Comparison of ENCODE assay signal across 8 cellular contexts in genomic region chr17:36949461-36949927, GRCh38. TPM values are rescaled to one million over a fixed set of nuclear protein-coding genes. Genes with fewer than 3 reads are reported as not detected.
A peak's percentile ranks its signal among the peaks of the same experiment; 100 is the strongest.
DNase-seq lines count a peak whose midpoint lies in the region; ATAC-seq, FAIRE-seq and TF ChIP-seq lines count a peak whose summit lies in the region.

No MANE protein-coding gene starts in this region.

- H3K4me3 ChIP-seq in GM23338 (peak overlapping the region; percentile 94), iPS-11a (ENCODE audit: low read depth, low read length) (peak overlapping the region; percentile 62), small intestine (ENCODE audit: low read depth in 1 of 2, low read length in 2 of 2) (peak overlapping the region; percentile 90 to 92)

- peak overlapping the region; percentile 92 for H2AFZ ChIP-seq in GM23338

- no peak for ATAC-seq in GM23338
- no peak for ATAC-seq in activated naive CD4-positive, alpha-beta T cell treated with anti-CD3 and anti-CD28 coated beads, Interleukin-2, amount 50 U/mL, for 72 hours

- H3K4me1 ChIP-seq in GM23338 (ENCODE audit: insufficient read depth), result peaks cover 49% of the 10 kb centered on the region
- peaks cover 7 to 12% of the 10 kb centered on the region in 2 donors for H3K4me1 ChIP-seq in small intestine (ENCODE audit: control insufficient read depth in 2 of 2, insufficient read depth in 1 of 2, low read depth in 1 of 2, low read length in 1 of 2)

- no peaks in the 10 kb centered on the region for H3K9me3 ChIP-seq in small intestine (ENCODE audit: control insufficient read depth, low read depth)

- H3K4me1 Mint-ChIP-seq in GM23338, result peaks cover 40% of the 10 kb centered on the region

- peaks cover 38% of the 10 kb centered on the region for H3K36me3 Mint-ChIP-seq in GM23338 (ENCODE audit: low read depth)
- H3K36me3 Mint-ChIP-seq in activated naive CD4-positive, alpha-beta T cell treated with anti-CD3 and anti-CD28 coated beads, Interleukin-2, amount 50 U/mL, for 72 hours, result peaks cover 47 to 48% of the 10 kb centered on the region in 2 donors

- H3K9me2 ChIP-seq in GM23338 (ENCODE audit: insufficient read depth), result no peaks in the 10 kb centered on the region

- H3K36me3 ChIP-seq in GM23338 (ENCODE audit: insufficient read depth) (peaks cover 23% of the 10 kb centered on the region), small intestine (ENCODE audit: control insufficient read depth in 2 of 2, insufficient read depth in 2 of 2, low read length in 2 of 2) (peaks cover 4 to 12% of the 10 kb centered on the region in 2 donors)

- H3K27ac ChIP-seq in GM23338 (ENCODE audit: low read depth) (no peak overlapping the region; the same call in 1 of the 2 replicates), small intestine (ENCODE audit: low read depth in 1 of 2, low read length in 1 of 2) (peak overlapping the region; percentile 80 to 94)

- H3K4me2 ChIP-seq in GM23338, result peak overlapping the region; percentile 99

- no peaks in the 10 kb centered on the region for H3K9me3 Mint-ChIP-seq in GM23338
- H3K9me3 Mint-ChIP-seq in activated naive CD4-positive, alpha-beta T cell treated with anti-CD3 and anti-CD28 coated beads, Interleukin-2, amount 50 U/mL, for 72 hours, result peaks cover 0 to 2% of the 10 kb centered on the region in 2 donors

- H4K20me1 ChIP-seq in GM23338 (replicated peaks; ENCODE audit: insufficient read depth), result peaks cover 21% of the 10 kb centered on the region

- DNase-seq in AG08396 (ENCODE audit: low spot score), result peak; percentile 34
- DNase-seq in GM23338 (ENCODE audit: low spot score), result no peak
- no peak for DNase-seq in activated naive CD4-positive, alpha-beta T cell treated with anti-CD3 and anti-CD28 coated beads, Interleukin-2, amount 50 U/mL, for 72 hours (ENCODE audit: low spot score in 2 of 2)
- DNase-seq in small intestine, result peak; percentile 45
- DNase-seq in activated CD4-positive, CD25-positive, alpha-beta regulatory T cell (lab: John Stamatoyannopoulos, UW), result no peak
- no peak for DNase-seq in hepatic stellate cell (ENCODE audit: low spot score)
- no peak for DNase-seq in stimulated activated CD4-positive, alpha-beta T cell treated with anti-CD3 and anti-CD28 coated beads, Interleukin-2, amount 100 ng/mL, for 24 hours

- peaks cover 37% of the 10 kb centered on the region for H3K79me2 ChIP-seq in GM23338 (replicated peaks; ENCODE audit: insufficient read depth)

- H3K27me3 ChIP-seq in GM23338 (ENCODE audit: insufficient read depth) (peaks cover 49% of the 10 kb centered on the region), small intestine (ENCODE audit: control insufficient read depth in 2 of 2, insufficient read depth in 2 of 2, low read length in 2 of 2) (peaks cover 4 to 22% of the 10 kb centered on the region in 2 donors)

- H3K27me3 Mint-ChIP-seq in GM23338 (ENCODE audit: insufficient read depth, low read depth, poor library complexity), result peaks cover 50% of the 10 kb centered on the region

- 0 out of 2 replicates have a peak overlapping the region, but pooled peaks have one; percentile 74 for H3K27ac Mint-ChIP-seq in GM23338
- peak overlapping the region; percentile 85 to 90 for H3K27ac Mint-ChIP-seq in activated naive CD4-positive, alpha-beta T cell treated with anti-CD3 and anti-CD28 coated beads, Interleukin-2, amount 50 U/mL, for 72 hours

- peaks cover 34% of the 10 kb centered on the region; the same call in 1 of the 2 replicates for H3F3A ChIP-seq in GM23338 (replicated peaks; ENCODE audit: low read depth)

- peak overlapping the region; percentile 92 for H3K4me3 Mint-ChIP-seq in GM23338

- no peak for TF ChIP-seq CTCF in GM23338 (conservative IDR thresholded peaks at IDR 0.05; ENCODE audit: low read depth in 2 of 2)

- WGBS in small intestine, 3 donors, result 3 to 8% (median 5%) methylated on average over 9 of the region's 9 CpGs

- no peak for FAIRE-seq in small intestine (lab: Jason Lieb, UNC)

TF ChIP-seq in GM23338, 12 proteins besides CTCF, POLR2A, EP300 and RAD21 (continues in another document):
- TF ChIP-seq ZNF462 (CRISPR knock-in tag; IDR thresholded peaks at IDR 0.05) (no peak), EZH2 (IDR thresholded peaks at IDR 0.05; ENCODE audit: low read depth, unreplicated experiment) (no peak)

RNA-seq across cellular contexts. Expression of gene AATF, which starts 0.7 kb away (rescaled TPM):
- 40.2 and 53.7 TPM in 2 replicates for total RNA-seq in GM23338 (2014; rRNA removed; shearing (Covaris generic))
- polyA plus RNA-seq in GM23338 (2016; fragmentation: Nextera tagmentation; extraction: Ambion mirVana) (64.1 and 71.2 TPM in 2 replicates), small intestine (10 to 100 TPM; 33.2 to 50.5 (median 34.4) TPM)
- total RNA-seq in activated naive CD4-positive, alpha-beta T cell treated with anti-CD3 and anti-CD28 coated beads, Interleukin-2, amount 50 U/mL, for 72 hours, result 10 to 100 TPM; 49.9 to 80.1 TPM

RNA-seq across cellular contexts. Expression of gene LHX1, which starts 12.2 kb away (rescaled TPM):
- 0.52 and 0.58 TPM in 2 replicates for total RNA-seq in GM23338 (2014; rRNA removed; shearing (Covaris generic))
- polyA plus RNA-seq in GM23338 (2016; fragmentation: Nextera tagmentation; extraction: Ambion mirVana) (0.74 and 1.1 TPM in 2 replicates), small intestine (not detected)
- total RNA-seq in activated naive CD4-positive, alpha-beta T cell treated with anti-CD3 and anti-CD28 coated beads, Interleukin-2, amount 50 U/mL, for 72 hours, result not detected

Comparison
In these comparisons a context has a peak if more than half of its experiments do, and no peak if none do; other contexts are left out.
1. DNase-seq: peak in AG08396 (single experiment) and small intestine (single experiment); none in GM23338 (single experiment), activated naive CD4-positive, alpha-beta T cell treated with anti-CD3 and anti-CD28 coated beads, Interleukin-2, amount 50 U/mL, for 72 hours (0 of 2), activated CD4-positive, CD25-positive, alpha-beta regulatory T cell (0 of 4), hepatic stellate cell (single experiment) and stimulated activated CD4-positive, alpha-beta T cell treated with anti-CD3 and anti-CD28 coated beads, Interleukin-2, amount 100 ng/mL, for 24 hours (0 of 2).
2. Peak in every context shown above with its lines, with median percentiles within 50 percentile points of each other: H3K4me3 ChIP-seq.